Comparison of ENCODE assay signal across 8 cellular contexts in genomic region chr7:93715234-93715633, GRCh38.
DNase-seq lines count a peak whose midpoint lies in the region; ATAC-seq and TF ChIP-seq lines count a peak whose summit lies in the region.

No MANE protein-coding gene starts in this region.

- H3K27ac ChIP-seq in right atrium auricular region, result no peak overlapping the region
- H3K27ac ChIP-seq in IMR-90 (ENCODE audit: insufficient read depth, low read length), result no peak overlapping the region

- no peaks in the 10 kb centered on the region for H3K9me3 ChIP-seq in right atrium auricular region
- no peaks in the 10 kb centered on the region for H3K9me3 ChIP-seq in IMR-90 (ENCODE audit: control insufficient read depth, insufficient read depth, low read length)

- H3K23ac ChIP-seq in IMR-90 (ENCODE audit: low read depth, low read length), result no peak overlapping the region

- in situ Hi-C loops in IMR-90 (cut with MboI; ENCODE audit: low sequenced_read_pairs), result loop anchor here (10.0 kb wide), 1 partner anchor 510 kb away; no protein-coding TSS in a partner anchor

- H2AFZ ChIP-seq in IMR-90 (replicated peaks; ENCODE audit: low read length, poor library complexity), result no peak overlapping the region

- H4K5ac ChIP-seq in IMR-90 (ENCODE audit: low read depth, low read length), result no peak overlapping the region

- dilution Hi-C loops in IMR-90 (cut with HindIII; ENCODE audit: low sequenced_read_pairs, unreplicated experiment), result no loop called here

- H3K79me1 ChIP-seq in IMR-90 (ENCODE audit: low read depth in 1 of 2, low read length in 2 of 2), result no peaks in the 10 kb centered on the region

- no peak for TF ChIP-seq POLR2A in IMR-90 (IDR thresholded peaks at IDR 0.05; ENCODE audit: low read depth, low read length)

- H3K4me1 ChIP-seq in right atrium auricular region (peaks cover 0 to 6% of the 10 kb centered on the region in 2 donors), IMR-90 (ENCODE audit: control insufficient read depth, insufficient read depth, low read length) (no peaks in the 10 kb centered on the region)

- CTCF ChIA-PET in IMR-90 (lab: Yijun Ruan, JAX), result interaction anchor here (0.7 kb wide), 1 partner anchor 10 kb away, joined by 3 read pairs; no protein-coding TSS in a partner anchor

- H3K4me2 ChIP-seq in IMR-90 (ENCODE audit: low read depth, low read length), result no peak overlapping the region

- no peak overlapping the region for H3K18ac ChIP-seq in IMR-90 (ENCODE audit: low read depth, low read length)

- no peak overlapping the region for H4K91ac ChIP-seq in IMR-90 (ENCODE audit: insufficient read depth, low read depth, low read length)

- no TSS peak for BruUV-seq in IMR-90 (replicated peaks; lab: Mats Ljungman, UMichigan)

- H3K27me3 ChIP-seq in right atrium auricular region (no peaks in the 10 kb centered on the region), IMR-90 (ENCODE audit: control insufficient read depth, insufficient read depth, low read length) (no peaks in the 10 kb centered on the region; the same call in 1 of the 2 replicates)

- no peak overlapping the region for H4K8ac ChIP-seq in IMR-90 (ENCODE audit: low read depth in 2 of 2, low read length in 2 of 2)

- TF ChIP-seq RAD21 in IMR-90 (IDR thresholded peaks at IDR 0.05; ENCODE audit: low read length), result peak; percentile 63

- H3K36me3 ChIP-seq in right atrium auricular region (no peaks in the 10 kb centered on the region), IMR-90 (ENCODE audit: control insufficient read depth, insufficient read depth, low read length) (no peaks in the 10 kb centered on the region)

- DNase-seq in Right ventricle myocardium inferior (ENCODE audit: missing footprints) (peak; percentile 62), right atrium auricular region (ENCODE audit: low spot score) (no peak), IMR-90 (peak; percentile 39), UCSD-AML1 (lab: John Stamatoyannopoulos, UW; ENCODE audit: unreplicated experiment) (peak; percentile 5), germinal center (ENCODE audit: low spot score) (peak; percentile 8), retina (peak; percentile 11), NK-92 (lab: John Stamatoyannopoulos, UW; ENCODE audit: unreplicated experiment) (no peak)

- TF ChIP-seq CTCF in right atrium auricular region (IDR thresholded peaks at IDR 0.05) (peak in 1 of 2 donors; percentile 59), IMR-90 (conservative IDR thresholded peaks at IDR 0.05; ENCODE audit: low read depth, low read length) (peak; percentile 62)

- no peak overlapping the region for H2BK120ac ChIP-seq in IMR-90 (ENCODE audit: low read depth, low read length)

- no peak overlapping the region for H2BK20ac ChIP-seq in IMR-90 (ENCODE audit: low read depth, low read length)

- H4K20me1 ChIP-seq in IMR-90 (ENCODE audit: insufficient read depth, low read length), result no peaks in the 10 kb centered on the region

- intact Hi-C loops in Right ventricle myocardium inferior (cut with DNase I) (loop anchor here (5.0 kb wide), 1 partner anchor 372 kb away; no protein-coding TSS in a partner anchor), IMR-90 (cut with micrococcal nuclease) (loop anchor here (1.0 to 10.0 kb wide), 5 partner anchors 187 to 562 kb away; no protein-coding TSS in a partner anchor)

- no peak for ATAC-seq in Right ventricle myocardium inferior
- peak; percentile 82 for ATAC-seq in IMR-90 (ENCODE audit: low read depth)
- ATAC-seq in HG03045 (IDR thresholded peaks at IDR 0.05; ENCODE audit: unreplicated experiment), result no peak

- H2BK5ac ChIP-seq in IMR-90 (ENCODE audit: low read depth, low read length, poor library complexity, severe bottlenecking), result no peak overlapping the region

- no peak overlapping the region for H3K14ac ChIP-seq in IMR-90 (replicated peaks; ENCODE audit: low read depth, low read length)

- H3K4me3 ChIP-seq in right atrium auricular region (no peak overlapping the region), IMR-90 (ENCODE audit: insufficient read depth, low read depth, low read length) (no peak overlapping the region)

- no peak overlapping the region for H2AK5ac ChIP-seq in IMR-90 (ENCODE audit: low read depth, low read length)

- no peaks in the 10 kb centered on the region for H3K9me1 ChIP-seq in IMR-90 (ENCODE audit: insufficient read depth, low read length)

- H3K4ac ChIP-seq in IMR-90 (ENCODE audit: low read depth, low read length), result no peak overlapping the region

- H2BK15ac ChIP-seq in IMR-90 (ENCODE audit: low read depth, low read length), result no peak overlapping the region

- POLR2A ChIA-PET in IMR-90 (lab: Charles Lee; ENCODE audit: unreplicated experiment), result no interaction called here

- WGBS in IMR-90 (ENCODE audit: extremely low coverage in 2 of 2, insufficient read length in 1 of 2), 2 experiments, result no CpG with 5 or more reads among the region's 6 CpGs

- H2AK9ac ChIP-seq in IMR-90 (replicated peaks; ENCODE audit: low read depth, low read length, poor library complexity), result no peak overlapping the region

- H3K56ac ChIP-seq in IMR-90 (ENCODE audit: extremely low read depth, insufficient read depth, low read length), result no peak overlapping the region

- no peak overlapping the region for H3K9ac ChIP-seq in IMR-90 (ENCODE audit: low read depth, low read length)

TF ChIP-seq in IMR-90, 13 proteins besides CTCF, POLR2A, EP300 and RAD21:
- TF ChIP-seq SMC3 (IDR thresholded peaks at IDR 0.05; ENCODE audit: low read depth, low read length) (peak; percentile 68), USF2 (IDR thresholded peaks at IDR 0.05; ENCODE audit: low read depth, low read length) (no peak)

Comparison
In these comparisons a context has a peak if more than half of its experiments do, and no peak if none do; other contexts are left out.
1. DNase-seq: peak in Right ventricle myocardium inferior (single experiment), IMR-90 (single experiment), UCSD-AML1 (single experiment), germinal center (single experiment) and retina (single experiment); none in right atrium auricular region (single experiment) and NK-92 (single experiment).